Comparison of ENCODE assay signal across 8 cellular contexts in genomic region chr6:84967389-84967788, GRCh38.
DNase-seq lines count a peak whose midpoint lies in the region; ATAC-seq and TF ChIP-seq lines count a peak whose summit lies in the region.

No MANE protein-coding gene starts in this region.

- H3K27ac ChIP-seq in SK-N-SH (ENCODE audit: low read depth in 2 of 2, low read length in 1 of 2) (no peak overlapping the region), left ventricle myocardium inferior (replicated peaks) (no peak overlapping the region)

- CTCF ChIA-PET in SK-N-SH (lab: Yijun Ruan, JAX), result interaction anchor here (0.6 to 1.4 kb wide), 8 partner anchors 10 to 1681 kb away, joined by 3 to 4 read pairs (median 3); no protein-coding TSS in a partner anchor

- 0 out of 2 replicates have a peak, but pooled peaks cover 4% of the 10 kb centered on the region for H3K27me3 ChIP-seq in SK-N-SH (ENCODE audit: insufficient read depth)
- H3K27me3 ChIP-seq in left ventricle myocardium inferior (ENCODE audit: low read depth), result no peaks in the 10 kb centered on the region

- H3K9me2 ChIP-seq in SK-N-SH, result no peaks in the 10 kb centered on the region

- no peak overlapping the region; the same call in 1 of the 2 replicates for H3K4me2 ChIP-seq in SK-N-SH

- no peaks in the 10 kb centered on the region for H3K79me2 ChIP-seq in SK-N-SH (ENCODE audit: insufficient read depth)

- WGBS in SK-N-SH (ENCODE audit: low lambda C conversion rate), result 9% methylated on average over 7 of the region's 7 CpGs

- H4K20me1 ChIP-seq in SK-N-SH (ENCODE audit: insufficient read depth), result no peaks in the 10 kb centered on the region

- H3K9ac ChIP-seq in SK-N-SH, result no peak overlapping the region

- H3K4me1 ChIP-seq in SK-N-SH (ENCODE audit: control insufficient read depth in 1 of 2, insufficient read depth in 2 of 2, low read depth in 1 of 2, low read length in 1 of 2) (no peaks in the 10 kb centered on the region; a peak in 1 of 4 replicates), left ventricle myocardium inferior (no peaks in the 10 kb centered on the region)

- H3K9me3 ChIP-seq in SK-N-SH (no peaks in the 10 kb centered on the region), left ventricle myocardium inferior (replicated peaks) (peaks cover 74% of the 10 kb centered on the region)

- H2AFZ ChIP-seq in SK-N-SH (ENCODE audit: low read depth), result no peak overlapping the region

- intact Hi-C loops in left ventricle myocardium inferior (cut with micrococcal nuclease), result no loop called here

- no peak for TF ChIP-seq EP300 in SK-N-SH (IDR thresholded peaks at IDR 0.05; ENCODE audit: borderline replicate concordance in 1 of 2, low read depth in 1 of 2, low read length in 1 of 2)

- no peak for ATAC-seq in GM19328 (IDR thresholded peaks at IDR 0.05; ENCODE audit: unreplicated experiment)

- DNase-seq in COLO829 (ENCODE audit: low spot score) (peak; percentile 21), HT-29 (ENCODE audit: low spot score) (peak; percentile 68), SK-N-SH (peak; percentile 14), iPS-NIHi11 (ENCODE audit: low spot score) (peak; percentile 52), left ventricle myocardium inferior (no peak), GM10266 (ENCODE audit: extremely low spot score) (no peak), hippocampal formation (lab: John Stamatoyannopoulos, UW) (no peak)

- H3K36me3 ChIP-seq in SK-N-SH (replicated peaks in 1 of 2; ENCODE audit: control insufficient read depth in 1 of 2, insufficient read depth in 2 of 2, low read length in 1 of 2) (no peaks in the 10 kb centered on the region), left ventricle myocardium inferior (no peaks in the 10 kb centered on the region)

- H3F3A ChIP-seq in SK-N-SH (replicated peaks; ENCODE audit: insufficient read depth), result no peaks in the 10 kb centered on the region

- TF ChIP-seq CTCF in SK-N-SH (IDR thresholded peaks at IDR 0.05) (peak; percentile 71), left ventricle myocardium inferior (IDR thresholded peaks at IDR 0.05; ENCODE audit: borderline replicate concordance) (no peak), GM10266 (IDR thresholded peaks at IDR 0.05; ENCODE audit: control insufficient read depth, insufficient read depth, low read depth, missing control alignments) (no peak)

- H3K4me3 ChIP-seq in SK-N-SH (ENCODE audit: low read depth in 2 of 2, low read length in 1 of 2), result no peak overlapping the region
- H3K4me3 ChIP-seq in left ventricle myocardium inferior, result no peak overlapping the region

- POLR2A ChIA-PET in SK-N-SH (lab: Yijun Ruan, JAX), result no interaction called here

- peak; percentile 74 for TF ChIP-seq RAD21 in SK-N-SH (IDR thresholded peaks at IDR 0.05; ENCODE audit: low read length)

TF ChIP-seq in SK-N-SH, 30 proteins besides CTCF, POLR2A, EP300 and RAD21:
- no peak for TF ChIP-seq FOSL2 (IDR thresholded peaks at IDR 0.05; ENCODE audit: borderline replicate concordance, low read depth)
- no peak for TF ChIP-seq MEF2A (IDR thresholded peaks at IDR 0.05; ENCODE audit: borderline replicate concordance, low read depth)
- TF ChIP-seq MAX (IDR thresholded peaks at IDR 0.05; ENCODE audit: low read depth), result no peak
- no peak for TF ChIP-seq JUND (IDR thresholded peaks at IDR 0.05)
- TF ChIP-seq ELF1 (IDR thresholded peaks at IDR 0.05), result no peak
- no peak for TF ChIP-seq EZH2phosphoT487 (IDR thresholded peaks at IDR 0.05; ENCODE audit: borderline replicate concordance, low read depth)
- TF ChIP-seq MXI1 (IDR thresholded peaks at IDR 0.05; ENCODE audit: low read depth, low read length), result no peak
- TF ChIP-seq SMC3 (IDR thresholded peaks at IDR 0.05; ENCODE audit: low read depth, low read length), result peak; percentile 46
- no peak for TF ChIP-seq YY1 (IDR thresholded peaks at IDR 0.05; ENCODE audit: low read depth)

Comparison
In these comparisons a context has a peak if more than half of its experiments do, and no peak if none do; other contexts are left out.
1. DNase-seq: peak in COLO829 (single experiment), HT-29 (single experiment), SK-N-SH (single experiment) and iPS-NIHi11 (single experiment); none in left ventricle myocardium inferior (single experiment), GM10266 (single experiment) and hippocampal formation (0 of 2).